16 cellular contexts compared by ENCODE assay signal in the genomic region with DNA sequence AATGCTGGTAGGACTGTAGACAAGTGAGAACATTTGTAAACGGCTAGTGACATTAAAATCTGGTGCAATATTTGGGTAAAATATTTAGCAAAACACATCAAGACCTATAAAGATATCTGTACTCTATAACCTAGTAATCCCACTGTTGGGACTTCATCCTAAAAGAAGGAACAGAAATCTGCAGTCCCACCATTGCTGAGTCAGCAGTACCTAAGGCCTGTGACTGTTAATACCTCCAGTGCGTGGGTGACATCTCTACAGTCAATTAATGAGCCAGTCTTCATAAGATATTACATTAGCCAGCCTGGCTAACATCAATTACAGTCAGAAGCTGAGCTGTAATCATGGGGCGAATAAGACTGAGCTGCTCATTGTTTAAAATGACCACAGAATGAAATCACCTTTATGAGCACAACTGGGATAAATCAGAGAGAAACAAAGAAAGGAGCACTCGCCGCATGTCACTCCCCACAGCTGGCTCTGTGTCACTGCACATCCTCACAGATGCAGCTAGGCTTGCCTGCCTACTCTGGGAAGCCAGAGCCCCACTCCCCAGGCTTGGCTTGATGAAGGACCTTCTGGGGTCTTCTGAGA.
A peak's percentile ranks its signal among the peaks of the same experiment; 100 is the strongest.
DNase-seq lines count a peak whose midpoint lies in the region; ATAC-seq, FAIRE-seq and TF ChIP-seq lines count a peak whose summit lies in the region.
"Had no signal": no experiment of that assay in that cellular context is flagged by ENCODE, and none has a peak within 500 bp of the region (broad histone marks: within the 10 kb centered on the region; RNA-seq: fewer than 3 reads in every experiment).

No MANE protein-coding gene starts in this region.

- H4K20me1 ChIP-seq in PC-3 (ENCODE audit: low read length), result no peaks in the 10 kb centered on the region

- intact Hi-C loops in PC-3 (cut with micrococcal nuclease) (no loop called here), ascending aorta (cut with DNase I) (no loop called here)

- CTCF ChIA-PET in PC-3 (lab: Charles Lee), result no interaction called here

- no peaks in the 10 kb centered on the region for H3K79me2 ChIP-seq in PC-3 (ENCODE audit: low read length)

- H3F3A ChIP-seq in PC-3 (ENCODE audit: low read length, unreplicated experiment), result no peaks in the 10 kb centered on the region

- DNase-seq in H54 (ENCODE audit: insufficient read length, low spot score), result peak; percentile 15
- DNase-seq in PC-3, result peak; percentile 33
- peak; percentile 48 for DNase-seq in bronchial epithelial cell (ENCODE audit: low read depth)
- DNase-seq in retina, result peak; percentile 60
- no peak for DNase-seq in WERI-Rb-1
- no peak for DNase-seq in stimulated activated naive B cell treated with anti-CD40 and anti-IgM and Interleukin-4, amounts not matched to agents 10 μg/mL and 1 μg/mL and 100 μg/mL, for 72 hours
- no peak for DNase-seq in ascending aorta (ENCODE audit: low spot score in 2 of 2)
- DNase-seq: activated CD4-positive, alpha-beta T cell treated with anti-CD3 and anti-CD28 coated beads, Interleukin-2, amount 10 ng/mL, durations not matched to agents 7 days and 5 days; activated naive CD8-positive, alpha-beta T cell treated with anti-CD3 and anti-CD28 coated beads for 36 hours; effector CD4-positive, alpha-beta T cell; naive thymus-derived CD8-positive, alpha-beta T cell; NCI-H187 treated with DMSO at 0.1 percent for 48 hours; SHP77 treated with DMSO at 0.1 percent for 48 hours; T1000 had no signal

- H3K36me3 ChIP-seq in PC-3 (ENCODE audit: low read depth, low read length) (no peaks in the 10 kb centered on the region), bronchial epithelial cell (ENCODE audit: control insufficient read depth, insufficient read depth, low read length) (no peaks in the 10 kb centered on the region), WERI-Rb-1 (no peaks in the 10 kb centered on the region), ascending aorta (no peaks in the 10 kb centered on the region)
- H3K36me3 ChIP-seq: prostate gland had no signal

- H2AFZ ChIP-seq in PC-3 (ENCODE audit: low read length), result no peak overlapping the region

- H3K4me1 ChIP-seq in PC-3 (ENCODE audit: insufficient read depth, low read length) (no peaks in the 10 kb centered on the region), ascending aorta (no peaks in the 10 kb centered on the region)
- H3K4me1 ChIP-seq: prostate gland had no signal

- no peaks in the 10 kb centered on the region for H3K9me2 ChIP-seq in PC-3 (replicated peaks; ENCODE audit: low read length)

- BruUV-seq in PC-3 (replicated peaks; lab: Mats Ljungman, UMichigan), result no TSS peak

- H3K9me3 ChIP-seq in PC-3 (ENCODE audit: low read length) (no peaks in the 10 kb centered on the region), WERI-Rb-1 (ENCODE audit: severe bottlenecking) (no peaks in the 10 kb centered on the region), ascending aorta (no peaks in the 10 kb centered on the region)
- H3K9me3 ChIP-seq: prostate gland had no signal

- H3K4me2 ChIP-seq in PC-3 (ENCODE audit: low read length), result no peak overlapping the region

- H3K27me3 Mint-ChIP-seq in stimulated activated naive B cell treated with anti-CD40 and anti-IgM and Interleukin-4, amounts not matched to agents 10 μg/mL and 1 μg/mL and 100 μg/mL, for 72 hours, result peaks cover 0 to 7% of the 10 kb centered on the region in 2 donors
- H3K27me3 Mint-ChIP-seq: activated naive CD8-positive, alpha-beta T cell treated with anti-CD3 and anti-CD28 coated beads for 36 hours had no signal

- no peak overlapping the region for H3K4me3 ChIP-seq in PC-3 (ENCODE audit: low read length)
- H3K4me3 ChIP-seq in bronchial epithelial cell (ENCODE audit: low read depth, low read length), result no peak overlapping the region
- no peak overlapping the region for H3K4me3 ChIP-seq in WERI-Rb-1 (ENCODE audit: low read depth, low read length)
- H3K4me3 ChIP-seq in ascending aorta, result no peak overlapping the region
- H3K4me3 ChIP-seq: lung, prostate gland had no signal

- no peak for TF ChIP-seq CTCF in PC-3 (conservative IDR thresholded peaks at IDR 0.05; ENCODE audit: low read depth, low read length)
- no peak for TF ChIP-seq CTCF in bronchial epithelial cell (IDR thresholded peaks at IDR 0.05; ENCODE audit: insufficient read depth, low read length, severe bottlenecking)
- no peak for TF ChIP-seq CTCF in WERI-Rb-1 (IDR thresholded peaks at IDR 0.05; ENCODE audit: low read depth, low read length)
- TF ChIP-seq CTCF in ascending aorta (IDR thresholded peaks at IDR 0.05), result no peak

- H3K4me1 Mint-ChIP-seq in stimulated activated naive B cell treated with anti-CD40 and anti-IgM and Interleukin-4, amounts not matched to agents 10 μg/mL and 1 μg/mL and 100 μg/mL, for 72 hours, result no peaks in the 10 kb centered on the region
- H3K4me1 Mint-ChIP-seq: activated CD4-positive, alpha-beta T cell treated with anti-CD3 and anti-CD28 coated beads, Interleukin-2, amount 10 ng/mL, durations not matched to agents 7 days and 5 days; activated naive CD8-positive, alpha-beta T cell treated with anti-CD3 and anti-CD28 coated beads for 36 hours had no signal

- H3K27ac ChIP-seq in PC-3 (ENCODE audit: low read length) (no peak overlapping the region), WERI-Rb-1 (no peak overlapping the region), ascending aorta (no peak overlapping the region)
- H3K27ac ChIP-seq: prostate gland had no signal

- ATAC-seq in PC-3, result peak; percentile 38; the same call in 1 of the 2 replicates
- ATAC-seq in stimulated activated naive B cell treated with anti-CD40 and anti-IgM and Interleukin-4, amounts not matched to agents 10 μg/mL and 1 μg/mL and 100 μg/mL, for 72 hours (replicated peaks), result no peak
- ATAC-seq: naive thymus-derived CD8-positive, alpha-beta T cell had no signal

- no peak for TF ChIP-seq POLR2A in H54 (IDR thresholded peaks at IDR 0.05; ENCODE audit: low read depth, low read length)

- H3K9ac ChIP-seq in PC-3 (ENCODE audit: low read length), result no peak overlapping the region

- FAIRE-seq in H54 (lab: Jason Lieb, UNC) (no peak), bronchial epithelial cell (lab: Jason Lieb, UNC) (no peak)

- H3K27ac Mint-ChIP-seq in stimulated activated naive B cell treated with anti-CD40 and anti-IgM and Interleukin-4, amounts not matched to agents 10 μg/mL and 1 μg/mL and 100 μg/mL, for 72 hours, result no peak overlapping the region
- H3K27ac Mint-ChIP-seq: activated CD4-positive, alpha-beta T cell treated with anti-CD3 and anti-CD28 coated beads, Interleukin-2, amount 10 ng/mL, durations not matched to agents 7 days and 5 days; activated naive CD8-positive, alpha-beta T cell treated with anti-CD3 and anti-CD28 coated beads for 36 hours; naive thymus-derived CD8-positive, alpha-beta T cell had no signal

- no peaks in the 10 kb centered on the region for H3K36me3 Mint-ChIP-seq in stimulated activated naive B cell treated with anti-CD40 and anti-IgM and Interleukin-4, amounts not matched to agents 10 μg/mL and 1 μg/mL and 100 μg/mL, for 72 hours
- H3K36me3 Mint-ChIP-seq: activated naive CD8-positive, alpha-beta T cell treated with anti-CD3 and anti-CD28 coated beads for 36 hours; naive thymus-derived CD8-positive, alpha-beta T cell had no signal

- no peaks in the 10 kb centered on the region for H3K27me3 ChIP-seq in PC-3 (ENCODE audit: low read length)
- no peaks in the 10 kb centered on the region for H3K27me3 ChIP-seq in bronchial epithelial cell (ENCODE audit: control insufficient read depth, insufficient read depth, low read length)
- H3K27me3 ChIP-seq in WERI-Rb-1 (ENCODE audit: insufficient read depth, low read depth, severe bottlenecking), result no peaks in the 10 kb centered on the region
- H3K27me3 ChIP-seq in ascending aorta, result no peaks in the 10 kb centered on the region

- H3K9me3 Mint-ChIP-seq in stimulated activated naive B cell treated with anti-CD40 and anti-IgM and Interleukin-4, amounts not matched to agents 10 μg/mL and 1 μg/mL and 100 μg/mL, for 72 hours, result no peaks in the 10 kb centered on the region
- H3K9me3 Mint-ChIP-seq: activated CD4-positive, alpha-beta T cell treated with anti-CD3 and anti-CD28 coated beads, Interleukin-2, amount 10 ng/mL, durations not matched to agents 7 days and 5 days; activated naive CD8-positive, alpha-beta T cell treated with anti-CD3 and anti-CD28 coated beads for 36 hours had no signal

- POLR2A ChIA-PET in PC-3 (lab: Charles Lee; ENCODE audit: unreplicated experiment), result no interaction called here

- H3K4me3 Mint-ChIP-seq in stimulated activated naive B cell treated with anti-CD40 and anti-IgM and Interleukin-4, amounts not matched to agents 10 μg/mL and 1 μg/mL and 100 μg/mL, for 72 hours, result no peak overlapping the region
- H3K4me3 Mint-ChIP-seq: activated CD4-positive, alpha-beta T cell treated with anti-CD3 and anti-CD28 coated beads, Interleukin-2, amount 10 ng/mL, durations not matched to agents 7 days and 5 days; activated naive CD8-positive, alpha-beta T cell treated with anti-CD3 and anti-CD28 coated beads for 36 hours; naive thymus-derived CD8-positive, alpha-beta T cell had no signal

Comparison
In these comparisons a context has a peak if more than half of its experiments do, and no peak if none do; other contexts are left out.
1. DNase-seq: peak in H54 (single experiment), PC-3 (single experiment), bronchial epithelial cell (single experiment) and retina (single experiment); none in WERI-Rb-1 (single experiment), stimulated activated naive B cell treated with anti-CD40 and anti-IgM and Interleukin-4, amounts not matched to agents 10 μg/mL and 1 μg/mL and 100 μg/mL, for 72 hours (single experiment) and ascending aorta (0 of 2).